10 cellular contexts compared by ENCODE assay signal in the genomic region with DNA sequence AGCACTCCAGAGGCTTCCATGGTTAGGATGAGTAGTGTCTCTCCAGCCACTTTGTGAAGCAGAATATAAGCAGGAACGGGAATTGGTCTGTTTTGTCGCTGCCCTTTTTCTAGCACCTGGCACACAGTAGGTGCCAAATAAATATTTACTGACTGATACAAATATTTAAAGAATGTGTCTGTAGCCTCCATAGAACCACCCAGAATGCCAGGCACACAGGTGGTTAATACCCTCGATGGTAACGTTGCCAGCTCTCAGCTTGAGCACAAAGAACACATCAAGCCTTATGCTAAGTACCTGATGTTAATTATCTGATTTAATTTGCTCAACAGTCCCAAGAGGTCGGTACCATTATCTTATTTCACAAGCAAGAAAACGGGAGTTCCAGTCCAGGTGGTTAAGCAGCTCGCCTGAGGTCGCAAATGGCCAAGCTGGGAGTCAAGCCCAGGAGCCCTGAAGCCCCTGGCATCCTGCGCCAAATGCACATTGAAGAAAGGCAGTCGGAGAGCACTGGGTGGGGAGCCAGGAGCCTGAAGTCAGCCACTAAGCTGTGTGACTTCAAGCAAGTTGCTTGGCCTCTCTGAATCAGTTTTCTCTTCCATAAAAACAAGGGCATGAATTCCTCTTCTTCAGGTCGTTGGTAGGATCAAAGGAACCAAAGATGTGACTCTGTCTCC. TPM values are rescaled to one million over a fixed set of nuclear protein-coding genes. Genes with fewer than 3 reads are reported as not detected.
DNase-seq lines count a peak whose midpoint lies in the region; ATAC-seq and TF ChIP-seq lines count a peak whose summit lies in the region.
"Had no signal": no experiment of that assay in that cellular context is flagged by ENCODE, and none has a peak within 500 bp of the region (broad histone marks: within the 10 kb centered on the region; RNA-seq: fewer than 3 reads in every experiment).

No MANE protein-coding gene starts in this region.

- POLR2A ChIA-PET in CD4-positive, alpha-beta T cell (lab: Charles Lee), result no interaction called here
- POLR2A ChIA-PET in RWPE1 (lab: Yijun Ruan, JAX; ENCODE audit: low non-redundant PET), result no interaction called here

- no peaks in the 10 kb centered on the region for H3K9me3 ChIP-seq in CD4-positive, alpha-beta T cell (ENCODE audit: control insufficient read depth, low read length)
- no peaks in the 10 kb centered on the region for H3K9me3 ChIP-seq in iPS-15b (ENCODE audit: control insufficient read depth, insufficient read depth, low read length)
- no peaks in the 10 kb centered on the region for H3K9me3 ChIP-seq in sigmoid colon

- H3K27me3 ChIP-seq in CD4-positive, alpha-beta T cell (ENCODE audit: control insufficient read depth, insufficient read depth, low read length), result no peaks in the 10 kb centered on the region
- H3K27me3 ChIP-seq in iPS-15b (ENCODE audit: control insufficient read depth, insufficient read depth, low read length), result no peaks in the 10 kb centered on the region
- no peaks in the 10 kb centered on the region for H3K27me3 ChIP-seq in sigmoid colon

- H3K4me3 ChIP-seq in iPS-15b (ENCODE audit: low read depth, low read length) (no peak overlapping the region), sigmoid colon (no peak overlapping the region)

- peak overlapping the region; percentile 70 for H3K9ac ChIP-seq in iPS-15b (ENCODE audit: low read depth, low read length)

- no peaks in the 10 kb centered on the region for H3K36me3 Mint-ChIP-seq in CD4-positive, alpha-beta T cell (ENCODE audit: low read depth)

- H3K4me1 Mint-ChIP-seq in CD4-positive, alpha-beta T cell (ENCODE audit: low read depth), result peaks cover 14% of the 10 kb centered on the region

- H3K27me3 Mint-ChIP-seq in CD4-positive, alpha-beta T cell, result no peaks in the 10 kb centered on the region

- H3K4me1 ChIP-seq in iPS-15b (ENCODE audit: control insufficient read depth, insufficient read depth, low read length) (peaks cover 9% of the 10 kb centered on the region), sigmoid colon (peaks cover 0 to 100% (median 100%) of the 10 kb centered on the region in 4 donors)

- intact Hi-C loops in CD4-positive, alpha-beta T cell (cut with DNase I, micrococcal nuclease), result no loop called here
- intact Hi-C loops in sigmoid colon (cut with DNase I), result no loop called here

- 75 to 77% methylated on average over 11 of the region's 11 CpGs for WGBS in sigmoid colon, 2 donors

- no peak for TF ChIP-seq CTCF in CD4-positive, alpha-beta T cell (IDR thresholded peaks at IDR 0.05)
- TF ChIP-seq CTCF in RWPE1 (conservative IDR thresholded peaks at IDR 0.05; ENCODE audit: low read depth) (no peak), sigmoid colon (IDR thresholded peaks at IDR 0.05) (no peak)

- no peak for TF ChIP-seq EP300 in sigmoid colon (IDR thresholded peaks at IDR 0.05)

- no peaks in the 10 kb centered on the region for H3K9me3 Mint-ChIP-seq in CD4-positive, alpha-beta T cell

- H3K36me3 ChIP-seq in iPS-15b (ENCODE audit: control insufficient read depth, insufficient read depth, low read length) (no peaks in the 10 kb centered on the region), sigmoid colon (no peaks in the 10 kb centered on the region)

- no peak for ATAC-seq in CD4-positive, alpha-beta T cell (ENCODE audit: poor library complexity)
- no peak for ATAC-seq in GM18861 (IDR thresholded peaks at IDR 0.05; ENCODE audit: unreplicated experiment)

- H3K4me3 Mint-ChIP-seq in CD4-positive, alpha-beta T cell, result no peak overlapping the region

- H3K27ac Mint-ChIP-seq in CD4-positive, alpha-beta T cell, result peak overlapping the region; percentile 51

- no peak for TF ChIP-seq POLR2A in sigmoid colon (IDR thresholded peaks at IDR 0.05)

- H3K27ac ChIP-seq in CD4-positive, alpha-beta T cell (ENCODE audit: low read depth, low read length), result no peak overlapping the region
- H3K27ac ChIP-seq in RWPE1, result peak overlapping the region; percentile 52
- H3K27ac ChIP-seq in sigmoid colon, result peak overlapping the region; percentile 90 to 99 (median 98)

- no peak for DNase-seq in CD4-positive, alpha-beta T cell
- DNase-seq in RWPE1 (ENCODE audit: low spot score) (no peak), sigmoid colon (no peak), NCI-H1694 (lab: John Stamatoyannopoulos, UW) (no peak), NCI-H2081 treated with DMSO at 0.1 percent for 48 hours (lab: John Stamatoyannopoulos, UW) (no peak), mesenteric fat pad (ENCODE audit: low spot score) (no peak)
- DNase-seq: GOT3, NCI-H187 had no signal

- CTCF ChIA-PET in CD4-positive, alpha-beta T cell (lab: Charles Lee), result no interaction called here
- CTCF ChIA-PET in RWPE1 (lab: Yijun Ruan, JAX), result no interaction called here

RNA-seq across cellular contexts. Expression of a gene that starts 26.4 kb away (rescaled TPM):
- 10 to 100 TPM; 10.8 to 11.0 TPM for total RNA-seq in CD4-positive, alpha-beta T cell
- total RNA-seq in sigmoid colon (100 to 1,000 TPM in 3 of 4 donors, 10 to 100 TPM in 1; 66.3 to 761 (median 213) TPM), mesenteric fat pad (543 TPM)
- 100 to 1,000 TPM in 1 of 3 donors, 10 to 100 TPM in 1, 1 to 10 TPM in 1; 6.0 to 104 (median 10.4) TPM for polyA plus RNA-seq in sigmoid colon

Comparison
In these comparisons a context has a peak if more than half of its experiments do, and no peak if none do; other contexts are left out.
1. RNA of a gene that starts 26.4 kb away (total RNA-seq): 543 TPM in mesenteric fat pad (single experiment) and 66.3 to 761 TPM in sigmoid colon; 10.8 to 11.0 TPM in CD4-positive, alpha-beta T cell; every median in the first group is over 4 times any median in the second.